In genomic region chr6:144844596-144844995, GRCh38 we compare ENCODE assay signal across 17 cellular contexts.
DNase-seq lines count a peak whose midpoint lies in the region; ATAC-seq and TF ChIP-seq lines count a peak whose summit lies in the region.
"Had no signal": no experiment of that assay in that cellular context is flagged by ENCODE, and none has a peak within 500 bp of the region (broad histone marks: within the 10 kb centered on the region; RNA-seq: fewer than 3 reads in every experiment).

No MANE protein-coding gene starts in this region.

- H3K9me3 Mint-ChIP-seq in activated naive CD4-positive, alpha-beta T cell treated with anti-CD3 and anti-CD28 coated beads, Interleukin-2, amount 50 U/mL, for 24 hours: no peaks in the 10 kb centered on the region
- H3K9me3 Mint-ChIP-seq in activated B cell treated with CpG ODN at 0.5 μM for 24 hours: no peaks in the 10 kb centered on the region
- H3K9me3 Mint-ChIP-seq in osteocyte (ENCODE audit: unreplicated experiment): peaks cover 8% of the 10 kb centered on the region
- H3K9me3 Mint-ChIP-seq in activated T-cell treated with anti-CD3 and anti-CD28 coated beads, Interleukin-2, amount 50 U/mL, for 24 hours: no peaks in the 10 kb centered on the region

- H3K9me3 ChIP-seq in trophoblast cell (ENCODE audit: insufficient read depth, low read depth, low read length): peaks cover 2% of the 10 kb centered on the region
- H3K9me3 ChIP-seq: BLaER1 treated with 17β-estradiol and CSF1 and Interleukin-3, amounts not matched to agents 10 nM and 100 nM had no signal

- H3K23ac ChIP-seq in trophoblast cell (ENCODE audit: low read length): no peak overlapping the region

- H3K36me3 Mint-ChIP-seq in activated naive CD4-positive, alpha-beta T cell treated with anti-CD3 and anti-CD28 coated beads, Interleukin-2, amount 50 U/mL, for 24 hours: peaks cover 23% of the 10 kb centered on the region
- H3K36me3 Mint-ChIP-seq in activated B cell treated with CpG ODN at 0.5 μM for 24 hours (ENCODE audit: low read depth): peaks cover 69% of the 10 kb centered on the region
- H3K36me3 Mint-ChIP-seq in osteocyte (ENCODE audit: unreplicated experiment): peaks cover 29% of the 10 kb centered on the region
- peaks cover 48% of the 10 kb centered on the region for H3K36me3 Mint-ChIP-seq in activated T-cell treated with anti-CD3 and anti-CD28 coated beads, Interleukin-2, amount 50 U/mL, for 24 hours (ENCODE audit: low read depth)

- H4K8ac ChIP-seq in trophoblast cell (ENCODE audit: low read depth, low read length): no peak overlapping the region

- H2AFZ ChIP-seq in trophoblast cell (ENCODE audit: insufficient read depth, low read length, poor library complexity): no peak overlapping the region

- DNase-seq in activated naive CD4-positive, alpha-beta T cell (lab: John Stamatoyannopoulos, UW): no peak
- DNase-seq in activated B cell treated with CpG ODN at 0.5 μM for 24 hours: no peak
- no peak for DNase-seq in osteocyte (ENCODE audit: extremely low spot score, unreplicated experiment)
- no peak for DNase-seq in trophoblast cell
- no peak for DNase-seq in activated T-cell treated with anti-CD3 and anti-CD28 coated beads, Interleukin-2, amount 50 U/mL, for 24 hours
- DNase-seq: 8988T, Calu3, DND-41, KBM-7, NCI-H2029, NCI-H446 treated with DMSO at 0.1 percent for 48 hours, NCI-H526, SHP77 had no signal

- no peak overlapping the region for H3K4me3 Mint-ChIP-seq in activated naive CD4-positive, alpha-beta T cell treated with anti-CD3 and anti-CD28 coated beads, Interleukin-2, amount 50 U/mL, for 24 hours
- no peak overlapping the region for H3K4me3 Mint-ChIP-seq in activated B cell treated with CpG ODN at 0.5 μM for 24 hours
- no peak overlapping the region for H3K4me3 Mint-ChIP-seq in osteocyte (ENCODE audit: unreplicated experiment)
- H3K4me3 Mint-ChIP-seq in activated T-cell treated with anti-CD3 and anti-CD28 coated beads, Interleukin-2, amount 50 U/mL, for 24 hours: no peak overlapping the region

- no peaks in the 10 kb centered on the region for H3K79me2 ChIP-seq in trophoblast cell (ENCODE audit: control insufficient read depth, insufficient read depth, low read length, poor library complexity)

- H3K27ac ChIP-seq in trophoblast cell (ENCODE audit: low read depth, low read length): no peak overlapping the region
- H3K27ac ChIP-seq: BLaER1 treated with 17β-estradiol and CSF1 and Interleukin-3, amounts not matched to agents 10 nM and 100 nM; RWPE1 had no signal

- CTCF ChIA-PET in activated B cell treated with CpG ODN at 0.5 μM for 24 hours (lab: Charles Lee): no interaction called here

- H2AK5ac ChIP-seq in trophoblast cell (ENCODE audit: low read length): no peak overlapping the region

- no peak overlapping the region for H3K9ac ChIP-seq in trophoblast cell (ENCODE audit: low read length)
- H3K9ac ChIP-seq: BLaER1 treated with 17β-estradiol and CSF1 and Interleukin-3, amounts not matched to agents 10 nM and 100 nM had no signal

- H3K79me1 ChIP-seq in trophoblast cell (ENCODE audit: low read length): no peaks in the 10 kb centered on the region

- no CpG with 5 or more reads among the region's 3 CpGs for WGBS in trophoblast cell (ENCODE audit: extremely low coverage, insufficient coverage, insufficient read length)

- TF ChIP-seq CTCF in activated B cell treated with CpG ODN at 0.5 μM for 24 hours (IDR thresholded peaks at IDR 0.05) (no peak), osteocyte (IDR thresholded peaks at IDR 0.05) (no peak)

- peak overlapping the region; percentile 57 for H3K27ac Mint-ChIP-seq in activated naive CD4-positive, alpha-beta T cell treated with anti-CD3 and anti-CD28 coated beads, Interleukin-2, amount 50 U/mL, for 24 hours
- H3K27ac Mint-ChIP-seq in activated B cell treated with CpG ODN at 0.5 μM for 24 hours (peak overlapping the region; percentile 11), osteocyte (ENCODE audit: unreplicated experiment) (peak overlapping the region; percentile 4)
- no peak overlapping the region for H3K27ac Mint-ChIP-seq in activated T-cell treated with anti-CD3 and anti-CD28 coated beads, Interleukin-2, amount 50 U/mL, for 24 hours

- intact Hi-C loops in activated B cell treated with CpG ODN at 0.5 μM for 24 hours (cut with micrococcal nuclease): no loop called here

- no peak overlapping the region for H3K18ac ChIP-seq in trophoblast cell (ENCODE audit: low read length)

- peaks cover 2 to 3% of the 10 kb centered on the region in 2 experiments for H3K36me3 ChIP-seq in trophoblast cell (ENCODE audit: control insufficient read depth in 1 of 2, insufficient read depth in 2 of 2, low read length in 2 of 2)

- H3K27me3 Mint-ChIP-seq in activated naive CD4-positive, alpha-beta T cell treated with anti-CD3 and anti-CD28 coated beads, Interleukin-2, amount 50 U/mL, for 24 hours: no peaks in the 10 kb centered on the region
- H3K27me3 Mint-ChIP-seq in activated B cell treated with CpG ODN at 0.5 μM for 24 hours (no peaks in the 10 kb centered on the region), osteocyte (ENCODE audit: unreplicated experiment) (no peaks in the 10 kb centered on the region)
- H3K27me3 Mint-ChIP-seq in activated T-cell treated with anti-CD3 and anti-CD28 coated beads, Interleukin-2, amount 50 U/mL, for 24 hours: no peaks in the 10 kb centered on the region

- H3K27me3 ChIP-seq in trophoblast cell (ENCODE audit: insufficient read depth, low read length): no peaks in the 10 kb centered on the region
- H3K27me3 ChIP-seq: BLaER1 treated with 17β-estradiol and CSF1 and Interleukin-3, amounts not matched to agents 10 nM and 100 nM had no signal

- H3K4me1 Mint-ChIP-seq in activated naive CD4-positive, alpha-beta T cell treated with anti-CD3 and anti-CD28 coated beads, Interleukin-2, amount 50 U/mL, for 24 hours: no peaks in the 10 kb centered on the region
- H3K4me1 Mint-ChIP-seq in activated B cell treated with CpG ODN at 0.5 μM for 24 hours (no peaks in the 10 kb centered on the region), osteocyte (ENCODE audit: unreplicated experiment) (peaks cover 38% of the 10 kb centered on the region)
- no peaks in the 10 kb centered on the region for H3K4me1 Mint-ChIP-seq in activated T-cell treated with anti-CD3 and anti-CD28 coated beads, Interleukin-2, amount 50 U/mL, for 24 hours (ENCODE audit: low read depth)

- no peak overlapping the region for H3K4ac ChIP-seq in trophoblast cell (ENCODE audit: low read depth, low read length)

- H3K4me3 ChIP-seq in trophoblast cell (ENCODE audit: low read depth, low read length): no peak overlapping the region
- H3K4me3 ChIP-seq: BLaER1 treated with 17β-estradiol and CSF1 and Interleukin-3, amounts not matched to agents 10 nM and 100 nM had no signal

- no peak overlapping the region for H4K91ac ChIP-seq in trophoblast cell (ENCODE audit: low read depth, low read length)

- H3K4me1 ChIP-seq in trophoblast cell (ENCODE audit: control insufficient read depth in 1 of 2, insufficient read depth in 2 of 2, low read length in 2 of 2): no peaks in the 10 kb centered on the region
- H3K4me1 ChIP-seq: BLaER1 treated with 17β-estradiol and CSF1 and Interleukin-3, amounts not matched to agents 10 nM and 100 nM had no signal

- H2BK12ac ChIP-seq in trophoblast cell (ENCODE audit: low read length): no peak overlapping the region

- H2BK120ac ChIP-seq in trophoblast cell (ENCODE audit: insufficient read depth, low read length, poor library complexity): no peak overlapping the region

- no peak for ATAC-seq in activated B cell treated with CpG ODN at 0.5 μM for 24 hours (ENCODE audit: low read depth)
- ATAC-seq in activated CD4-positive, CD25-positive, alpha-beta regulatory T cell treated with anti-CD3 and anti-CD28 coated beads, Interleukin-2, amount 50 U/mL, for 24 hours: no peak

- H3K4me2 ChIP-seq in trophoblast cell (ENCODE audit: low read length): no peak overlapping the region
- H3K4me2 ChIP-seq: BLaER1 treated with 17β-estradiol and CSF1 and Interleukin-3, amounts not matched to agents 10 nM and 100 nM had no signal

- no peak overlapping the region for H4K12ac ChIP-seq in trophoblast cell (ENCODE audit: low read depth, low read length)

- H3K14ac ChIP-seq in trophoblast cell (ENCODE audit: low read length): no peak overlapping the region

- POLR2A ChIA-PET in activated B cell treated with CpG ODN at 0.5 μM for 24 hours (lab: Charles Lee): no interaction called here

- H2BK5ac ChIP-seq in trophoblast cell (ENCODE audit: low read depth, low read length, poor library complexity): no peak overlapping the region
